ENCODE assay signal across 14 cellular contexts in genomic region chr1:109769335-109770078, GRCh38. TPM values are rescaled to one million over a fixed set of nuclear protein-coding genes. Genes with fewer than 3 reads are reported as not detected.
DNase-seq lines count a peak whose midpoint lies in the region; TF ChIP-seq lines count a peak whose summit lies in the region.
"Had no signal": no experiment of that assay in that cellular context is flagged by ENCODE, and none has a peak within 500 bp of the region (broad histone marks: within the 10 kb centered on the region; RNA-seq: fewer than 3 reads in every experiment).

No MANE protein-coding gene starts in this region.

- H3K27ac ChIP-seq in transverse colon, result no peak overlapping the region

- no peak for TF ChIP-seq CTCF in transverse colon (IDR thresholded peaks at IDR 0.05)

- H3K36me3 ChIP-seq in transverse colon, result no peaks in the 10 kb centered on the region

- H3K9me3 ChIP-seq in transverse colon, result no peaks in the 10 kb centered on the region

- H3K4me3 ChIP-seq in transverse colon, result no peak overlapping the region

- TF ChIP-seq EP300 in transverse colon (IDR thresholded peaks at IDR 0.05; ENCODE audit: low read depth), result no peak

- intact Hi-C loops in transverse colon (cut with DNase I; ENCODE audit: low total_unique reads) (loop anchor here (5.0 kb wide), 1 partner anchor 127 kb away; no protein-coding TSS in a partner anchor), posterior vena cava (cut with DNase I) (loop anchor here (5.0 to 10.0 kb wide), 3 partner anchors 55 to 225 kb away; partner anchors contain the start of genes GNAI3 (in 1 of the 2) and GSTM5 (in 1 of the 2))

- peaks cover 12 to 33% (median 29%) of the 10 kb centered on the region in 4 donors for H3K4me1 ChIP-seq in transverse colon

- in situ Hi-C loops in transverse colon (cut with MboI; ENCODE audit: low pct_ligation_motif_present in 1 of 4, low pct_unique_long_range_greater_than_20kb in 1 of 4, low sequenced_read_pairs in 3 of 4), result loop anchor here (5.0 to 10.0 kb wide), 5 partner anchors 115 to 225 kb away; partner anchors contain the start of genes GNAI3 (in 4 of the 4) and GSTM4 (in 1 of the 4)

- H3K27me3 ChIP-seq in transverse colon, result no peaks in the 10 kb centered on the region

- TF ChIP-seq POLR2A in transverse colon (IDR thresholded peaks at IDR 0.05), result no peak

- peak; percentile 2 for DNase-seq in activated CD8-positive, alpha-beta memory T cell treated with anti-CD3 and anti-CD28 coated beads, Interleukin-2, amount 50 U/mL, for 4 hours
- no peak for DNase-seq in activated CD8-positive, alpha-beta memory T cell treated with anti-CD3 and anti-CD28 coated beads for 24 hours
- DNase-seq in amniotic stem cell (lab: John Stamatoyannopoulos, UW), result peak; percentile 47
- peak; percentile 48 for DNase-seq in islet precursor cell
- peak; percentile 3 for DNase-seq in transverse colon
- no peak for DNase-seq in cerebellar cortex (ENCODE audit: low spot score)
- no peak for DNase-seq in posterior vena cava (ENCODE audit: low spot score)
- no peak for DNase-seq in MV-4-11 (lab: John Stamatoyannopoulos, UW)
- DNase-seq: activated T-cell treated with anti-CD3 and anti-CD28 coated beads, Interleukin-2, amount 50 U/mL, for 48 hours; DND-41; NCI-H1105 treated with DMSO at 0.1 percent for 48 hours had no signal

- 90 to 96% methylated on average over 4 to 11 of the region's 11 CpGs for WGBS in transverse colon (ENCODE audit: low coverage in 1 of 2), 2 donors

RNA-seq across cellular contexts. Expression of gene EPS8L3, which starts 5.8 kb away (rescaled TPM):
- 100 to 1,000 TPM; 228 to 468 (median 363) TPM for total RNA-seq in transverse colon
- total RNA-seq in posterior vena cava, result not detected
- total RNA-seq: dermis microvascular lymphatic vessel endothelial cell; H4; naive thymus-derived CD4-positive, alpha-beta T cell had no signal

RNA-seq across cellular contexts. Expression of gene GSTM3, which starts 28.7 kb away (rescaled TPM):
- 10 to 100 TPM in 3 of 4 donors, 1 to 10 TPM in 1; 8.2 to 34.1 (median 24.3) TPM for total RNA-seq in transverse colon
- 10 to 100 TPM; 35.1 to 52.2 TPM for total RNA-seq in posterior vena cava

RNA-seq across cellular contexts. Expression of gene GSTM5, which starts 57.5 kb away (rescaled TPM):
- total RNA-seq in transverse colon (1 to 10 TPM in 2 of 4 donors, not detected in 2; 1.2 to 1.4 TPM), posterior vena cava (10 to 100 TPM; 16.7 to 25.4 TPM)
- total RNA-seq: dermis microvascular lymphatic vessel endothelial cell, H4 had no signal

Comparison
In these comparisons a context has a peak if more than half of its experiments do, and no peak if none do; other contexts are left out.
1. DNase-seq: peak in activated CD8-positive, alpha-beta memory T cell treated with anti-CD3 and anti-CD28 coated beads, Interleukin-2, amount 50 U/mL, for 4 hours (single experiment), amniotic stem cell (single experiment), islet precursor cell (single experiment) and transverse colon (single experiment); none in activated CD8-positive, alpha-beta memory T cell treated with anti-CD3 and anti-CD28 coated beads for 24 hours (single experiment), cerebellar cortex (single experiment), posterior vena cava (single experiment) and MV-4-11 (single experiment).
2. RNA of gene EPS8L3, which starts 5.8 kb away (total RNA-seq): 228 to 468 TPM in transverse colon; not detected in posterior vena cava; every median in the first group is over 100 times any median in the second.
3. RNA of gene GSTM5, which starts 57.5 kb away (total RNA-seq): 16.7 to 25.4 TPM in posterior vena cava; 1.2 to 1.4 TPM in transverse colon; every median in the first group is over 4 times any median in the second.